ENCODE assay signal across 15 cellular contexts in the genomic region with DNA sequence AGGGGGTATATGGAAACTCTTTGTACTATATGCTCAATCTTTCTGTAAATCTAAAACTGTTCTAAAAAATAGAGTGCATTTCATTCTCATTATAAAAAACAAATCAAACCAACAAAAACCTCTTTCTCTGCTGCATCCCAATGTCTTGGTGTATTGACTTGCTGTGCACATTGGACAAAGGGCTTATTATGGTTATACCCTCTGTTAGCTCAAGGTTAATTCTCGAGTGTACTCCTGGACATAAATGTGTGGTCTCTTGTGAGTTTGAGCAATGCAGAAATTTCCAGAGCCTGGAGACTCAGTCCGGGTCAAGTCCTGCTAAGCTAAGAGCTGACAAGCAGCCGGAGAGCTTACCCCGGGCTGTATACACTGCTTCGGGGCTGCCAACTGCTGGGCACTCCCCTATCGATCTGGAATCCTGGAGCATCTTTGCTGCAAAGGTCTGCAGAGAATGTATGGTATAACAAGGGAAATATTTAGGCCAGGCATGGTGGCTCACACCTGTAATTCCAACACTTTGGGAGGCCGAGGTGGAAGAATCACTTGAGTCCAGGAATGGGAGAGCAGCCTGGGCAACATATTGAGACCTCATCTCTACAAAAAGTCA.
"Had no signal": no experiment of that assay in that cellular context is flagged by ENCODE, and none has a peak within 500 bp of the region (broad histone marks: within the 10 kb centered on the region; RNA-seq: fewer than 3 reads in every experiment).

No MANE protein-coding gene starts in this region.

- H3K4me3 Mint-ChIP-seq: naive thymus-derived CD4-positive, alpha-beta T cell; nephron progenitor cell; stimulated activated memory B cell treated with anti-CD40 and anti-IgM and Interleukin-4, amounts not matched to agents 10 μg/mL and 1 μg/mL and 100 μg/mL, for 72 hours; stimulated activated naive CD8-positive, alpha-beta T cell treated with anti-CD3 and anti-CD28 coated beads, Interleukin-15, Interleukin-2, amounts not matched to agents 100 ng/mL and 50 ng/mL, for 24 hours had no signal

- H3K27ac ChIP-seq: cardiac muscle cell, spleen, tibial artery had no signal

- DNase-seq: erythroblast; glutamatergic neuron; left ventricle myocardium superior; naive thymus-derived CD4-positive, alpha-beta T cell; nephron progenitor cell; right cardiac atrium; spleen; stimulated activated CD4-positive, alpha-beta T cell treated with anti-CD3 and anti-CD28 coated beads, Interleukin-15, amount 100 ng/mL, for 24 hours; stimulated activated CD4-positive, alpha-beta T cell treated with anti-CD3 and anti-CD28 coated beads, Interleukin-1b, Interleukin-23, amount 100 ng/mL, for 48 hours; stimulated activated CD4-positive, alpha-beta T cell treated with anti-CD3 and anti-CD28 coated beads, Interleukin-4, amount 100 ng/mL, for 24 hours; tibial artery had no signal

- H3K27ac Mint-ChIP-seq: naive thymus-derived CD4-positive, alpha-beta T cell; nephron progenitor cell; stimulated activated memory B cell treated with anti-CD40 and anti-IgM and Interleukin-4, amounts not matched to agents 10 μg/mL and 1 μg/mL and 100 μg/mL, for 72 hours; stimulated activated naive CD8-positive, alpha-beta T cell treated with anti-CD3 and anti-CD28 coated beads, Interleukin-15, Interleukin-2, amounts not matched to agents 100 ng/mL and 50 ng/mL, for 24 hours had no signal

- H3K4me1 Mint-ChIP-seq: stimulated activated memory B cell treated with anti-CD40 and anti-IgM and Interleukin-4, amounts not matched to agents 10 μg/mL and 1 μg/mL and 100 μg/mL, for 72 hours had no signal

- H3K36me3 ChIP-seq: cardiac muscle cell, spleen, tibial artery had no signal

- H3K4me1 ChIP-seq: spleen, tibial artery had no signal

- H3K27me3 Mint-ChIP-seq: stimulated activated naive CD8-positive, alpha-beta T cell treated with anti-CD3 and anti-CD28 coated beads, Interleukin-15, Interleukin-2, amounts not matched to agents 100 ng/mL and 50 ng/mL, for 24 hours had no signal

- H3K4me3 ChIP-seq: cardiac muscle cell, lung, spleen, tibial artery had no signal

- ATAC-seq: left ventricle myocardium superior; naive thymus-derived CD4-positive, alpha-beta T cell; right cardiac atrium; stimulated activated memory B cell treated with anti-CD40 and anti-IgM and Interleukin-4, amounts not matched to agents 10 μg/mL and 1 μg/mL and 100 μg/mL, for 72 hours had no signal
